ENCODE assay signal across 1 cellular context in genomic region chr16:29789775-29790182, GRCh38.
TF ChIP-seq lines count a peak whose summit lies in the region.

No MANE protein-coding gene starts in this region.

TF ChIP-seq in K562, 482 proteins besides CTCF, POLR2A, EP300 and RAD21 (continued from another document):
- TF ChIP-seq THRAP3 (IDR thresholded peaks at IDR 0.05; ENCODE audit: borderline replicate concordance), result no peak
- TF ChIP-seq KAT7 (CRISPR knock-in tag; IDR thresholded peaks at IDR 0.05; ENCODE audit: borderline replicate concordance), result no peak
- no peak for TF ChIP-seq ATF2 (CRISPR knock-in tag; IDR thresholded peaks at IDR 0.05)
- no peak for TF ChIP-seq NFRKB (IDR thresholded peaks at IDR 0.05; ENCODE audit: low read depth)
- no peak for TF ChIP-seq NFE2L1 (tag; IDR thresholded peaks at IDR 0.05; ENCODE audit: borderline replicate concordance, low read depth)
- no peak for TF ChIP-seq TCF7 (IDR thresholded peaks at IDR 0.05; ENCODE audit: borderline replicate concordance)
- TF ChIP-seq ZNF785 (CRISPR knock-in tag; IDR thresholded peaks at IDR 0.05), result no peak
- no peak for TF ChIP-seq EWSR1 (IDR thresholded peaks at IDR 0.05; ENCODE audit: borderline replicate concordance, low read depth, partially characterized antibody)
- TF ChIP-seq ZNF165 (CRISPR knock-in tag; IDR thresholded peaks at IDR 0.05; ENCODE audit: borderline replicate concordance), result no peak
- TF ChIP-seq RBM15 (IDR thresholded peaks at IDR 0.05; ENCODE audit: insufficient read depth, low read length), result no peak
- TF ChIP-seq MTF1 (CRISPR knock-in tag; IDR thresholded peaks at IDR 0.05; ENCODE audit: borderline replicate concordance), result no peak
- no peak for TF ChIP-seq FOXP4 (CRISPR knock-in tag; IDR thresholded peaks at IDR 0.05; ENCODE audit: borderline replicate concordance)
- no peak for TF ChIP-seq ZNF445 (CRISPR knock-in tag; IDR thresholded peaks at IDR 0.05; ENCODE audit: low read depth)
- no peak for TF ChIP-seq MBD1 (CRISPR knock-in tag; IDR thresholded peaks at IDR 0.05)
TF ChIP-seq in K562: peak in this region for 5.
